18 cellular contexts compared by ENCODE assay signal in genomic region chr5:64569880-64570279, GRCh38.
A peak's percentile ranks its signal among the peaks of the same experiment; 100 is the strongest.
DNase-seq lines count a peak whose midpoint lies in the region; ATAC-seq, FAIRE-seq and TF ChIP-seq lines count a peak whose summit lies in the region.
"Had no signal": no experiment of that assay in that cellular context is flagged by ENCODE, and none has a peak within 500 bp of the region (broad histone marks: within the 10 kb centered on the region; RNA-seq: fewer than 3 reads in every experiment).

No MANE protein-coding gene starts in this region.

- peak; percentile 71 for DNase-seq in LNCaP clone FGC (ENCODE audit: low read depth)
- peak; percentile 37 for DNase-seq in NCI-H2081 treated with DMSO at 0.1 percent for 48 hours (lab: John Stamatoyannopoulos, UW)
- DNase-seq in K562 (ENCODE audit: extremely low read depth in 1 of 4, low spot score in 3 of 4): no peak
- DNase-seq in thoracic aorta (ENCODE audit: low spot score): no peak
- DNase-seq in iPS-NIHi11 (ENCODE audit: low spot score): no peak
- no peak for DNase-seq in transverse colon
- no peak for DNase-seq in activated T-cell treated with anti-CD3 and anti-CD28 coated beads for 4 hours
- DNase-seq: CD4-positive, CD25-positive, alpha-beta regulatory T cell; GF-D8; HCEC 1CT; NCI-H1694; SHP77; SK-N-SH; T-helper 1 cell had no signal

- H3K9me1 ChIP-seq in K562 (ENCODE audit: control insufficient read depth, insufficient read depth, low read length): no peaks in the 10 kb centered on the region

- TF ChIP-seq POLR2A in K562 (conservative IDR thresholded peaks at IDR 0.05) (no peak), transverse colon (IDR thresholded peaks at IDR 0.05) (no peak)

- TF ChIP-seq EP300 in K562 (IDR thresholded peaks at IDR 0.05; ENCODE audit: low read length) (no peak), transverse colon (IDR thresholded peaks at IDR 0.05; ENCODE audit: low read depth) (no peak)

- no peak overlapping the region for H3K4me3 ChIP-seq in LNCaP clone FGC (ENCODE audit: low read depth, low read length)
- H3K4me3 ChIP-seq in K562: no peak overlapping the region
- H3K4me3 ChIP-seq in thoracic aorta: peak overlapping the region; percentile 8
- H3K4me3 ChIP-seq in transverse colon: no peak overlapping the region

- no peaks in the 10 kb centered on the region for H4K20me1 ChIP-seq in K562 (replicated peaks; ENCODE audit: control insufficient read depth, insufficient read depth, low read length)

- in situ Hi-C loops in K562 (cut with MboI) (no loop called here), transverse colon (cut with MboI; ENCODE audit: low pct_ligation_motif_present in 1 of 4, low pct_unique_long_range_greater_than_20kb in 1 of 4, low sequenced_read_pairs in 3 of 4) (no loop called here)

- no peak overlapping the region for H3K27ac ChIP-seq in K562 (ENCODE audit: extremely low read depth, low read depth, low read length)
- peak overlapping the region in 1 of 2 donors; percentile 38 for H3K27ac ChIP-seq in thoracic aorta
- H3K27ac ChIP-seq in transverse colon: no peak overlapping the region
- H3K27ac ChIP-seq: HL-60 had no signal

- no peak overlapping the region for H3K9ac ChIP-seq in K562 (ENCODE audit: insufficient read depth in 1 of 2, low read depth in 2 of 2, low read length in 2 of 2)
- H3K9ac ChIP-seq: SK-N-SH had no signal

- H3K9me3 ChIP-seq in K562 (replicated peaks; ENCODE audit: control insufficient read depth, insufficient read depth, low read depth, low read length): no peaks in the 10 kb centered on the region
- no peaks in the 10 kb centered on the region for H3K9me3 ChIP-seq in thoracic aorta
- H3K9me3 ChIP-seq in transverse colon: no peaks in the 10 kb centered on the region
- H3K9me3 ChIP-seq: SK-N-SH had no signal

- ATAC-seq in K562 (no peak), thoracic aorta (ENCODE audit: insufficient number of reproducible peaks, low FRiP score, low read depth) (no peak)

- no peaks in the 10 kb centered on the region for H3K27me3 ChIP-seq in K562 (ENCODE audit: control insufficient read depth in 2 of 2, insufficient read depth in 2 of 2, low read length in 2 of 2)
- H3K27me3 ChIP-seq in thoracic aorta (replicated peaks; ENCODE audit: insufficient read depth): no peaks in the 10 kb centered on the region
- H3K27me3 ChIP-seq in transverse colon: no peaks in the 10 kb centered on the region

- no peak for TF ChIP-seq RAD21 in K562 (CRISPR knock-in tag; conservative IDR thresholded peaks at IDR 0.05 in 1 of 2, IDR thresholded peaks at IDR 0.05 in 1 of 2)

- TF ChIP-seq CTCF in LNCaP clone FGC (IDR thresholded peaks at IDR 0.05; ENCODE audit: control insufficient read depth, extremely low read depth, insufficient read depth) (no peak), K562 (IDR thresholded peaks at IDR 0.05 in 2 of 3, conservative IDR thresholded peaks at IDR 0.05 in 1 of 3; ENCODE audit: insufficient read depth in 2 of 3, low read depth in 1 of 3, low read length in 3 of 3) (no peak), thoracic aorta (IDR thresholded peaks at IDR 0.05) (no peak), transverse colon (IDR thresholded peaks at IDR 0.05) (no peak)

- CTCF ChIA-PET in K562 (lab: Yijun Ruan, JAX; ENCODE audit: low intra/inter-chr PET ratio): no interaction called here

- H2AFZ ChIP-seq in K562 (ENCODE audit: low read depth, low read length): no peak overlapping the region

- intact Hi-C loops in K562 (cut with micrococcal nuclease): no loop called here
- intact Hi-C loops in transverse colon (cut with DNase I; ENCODE audit: low total_unique reads): no loop called here

- no peak overlapping the region for H3K4me2 ChIP-seq in K562 (ENCODE audit: insufficient read depth, low read length)
- H3K4me2 ChIP-seq: SK-N-SH had no signal

- no peaks in the 10 kb centered on the region for H3K79me2 ChIP-seq in K562 (ENCODE audit: control insufficient read depth, insufficient read depth, low read length)

- no peaks in the 10 kb centered on the region for H3K4me1 ChIP-seq in K562 (replicated peaks in 1 of 2; ENCODE audit: control insufficient read depth in 2 of 2, insufficient read depth in 2 of 2, low read length in 2 of 2)
- H3K4me1 ChIP-seq in thoracic aorta (ENCODE audit: control insufficient read depth in 1 of 2, low read depth in 2 of 2): peaks cover 24 to 58% of the 10 kb centered on the region in 2 donors
- H3K4me1 ChIP-seq in transverse colon: no peaks in the 10 kb centered on the region

- WGBS in K562 (ENCODE audit: insufficient coverage, low coverage, missing lambda C conversion rate): 0% methylated on average over 1 of the region's 1 CpG
- 21 to 29% methylated on average over 1 of the region's 1 CpG for WGBS in transverse colon (ENCODE audit: low coverage in 1 of 2), 2 donors

- no peaks in the 10 kb centered on the region for H3K36me3 ChIP-seq in K562 (ENCODE audit: control insufficient read depth, insufficient read depth, low read length)
- no peaks in the 10 kb centered on the region for H3K36me3 ChIP-seq in thoracic aorta
- H3K36me3 ChIP-seq in transverse colon: no peaks in the 10 kb centered on the region

- no TSS peak for BruUV-seq in K562 (replicated peaks; lab: Mats Ljungman, UMichigan)

- POLR2A ChIA-PET in K562 (lab: Yijun Ruan, JAX): interaction anchor here (1.0 kb wide), 1 partner anchor 14 kb away, joined by 3 read pairs; no protein-coding TSS in a partner anchor

- FAIRE-seq in K562 (lab: Jason Lieb, UNC): no peak
- FAIRE-seq: D721Med, GM12891, HTR-8/SVneo had no signal

TF ChIP-seq in K562, 482 proteins besides CTCF, POLR2A, EP300 and RAD21:
- peak; percentile 27 for TF ChIP-seq MEIS2 (IDR thresholded peaks at IDR 0.05; ENCODE audit: partially characterized antibody)
- TF ChIP-seq NCOA6 (IDR thresholded peaks at IDR 0.05): no peak
- no peak for TF ChIP-seq ZNF124 (CRISPR knock-in tag; IDR thresholded peaks at IDR 0.05)
- TF ChIP-seq ZNF696 (CRISPR knock-in tag; conservative IDR thresholded peaks at IDR 0.05): no peak

Comparison
In these comparisons a context has a peak if more than half of its experiments do, and no peak if none do; other contexts are left out.
1. DNase-seq: peak in LNCaP clone FGC (single experiment) and NCI-H2081 treated with DMSO at 0.1 percent for 48 hours (single experiment); none in K562 (0 of 4), thoracic aorta (single experiment), iPS-NIHi11 (single experiment), transverse colon (single experiment) and activated T-cell treated with anti-CD3 and anti-CD28 coated beads for 4 hours (single experiment).